Comparison of ENCODE assay signal across 21 cellular contexts in genomic region chr1:194644528-194644927, GRCh38.
"Had no signal": no experiment of that assay in that cellular context is flagged by ENCODE, and none has a peak within 500 bp of the region (broad histone marks: within the 10 kb centered on the region; RNA-seq: fewer than 3 reads in every experiment).

No MANE protein-coding gene starts in this region.

- ATAC-seq: activated naive CD4-positive, alpha-beta T cell treated with anti-CD3 and anti-CD28 coated beads, Interleukin-2, amount 50 U/mL, for 72 hours; activated T-cell treated with anti-CD3 and anti-CD28 coated beads, Interleukin-2, amount 50 U/mL, for 72 hours; effector memory CD8-positive, alpha-beta T cell; mucosa of descending colon had no signal

- H3K9me3 ChIP-seq: adrenal gland, mucosa of descending colon, tibial nerve had no signal

- H3K4me3 ChIP-seq: adrenal gland, left ventricle myocardium inferior, mucosa of descending colon, tibial nerve had no signal

- DNase-seq: activated CD4-positive, alpha-beta T cell treated with anti-CD3 and anti-CD28 coated beads, Interleukin-2, amount 50 U/mL, for 4 hours; activated gamma-delta T cell; activated T-cell treated with anti-CD3 and anti-CD28 coated beads, Interleukin-2, amount 50 U/mL, for 72 hours; adrenal gland; dermis blood vessel endothelial cell; effector memory CD8-positive, alpha-beta T cell; foreskin fibroblast; hypothalamus; kidney; left ventricle myocardium inferior; mucosa of descending colon; naive B cell; stimulated activated CD8-positive, alpha-beta memory T cell treated with anti-CD3 and anti-CD28 coated beads, Interleukin-4, amount 100 ng/mL, for 48 hours; stimulated activated naive CD4-positive, alpha-beta T cell treated with Interleukin-2 at 50 U/mL for 16 hours; substantia nigra had no signal

- H3K4me1 Mint-ChIP-seq: memory B cell, naive B cell, neural crest cell had no signal

- H3K27me3 ChIP-seq: adrenal gland, tibial nerve had no signal

- H3K36me3 Mint-ChIP-seq: activated naive CD4-positive, alpha-beta T cell treated with anti-CD3 and anti-CD28 coated beads, Interleukin-2, amount 50 U/mL, for 72 hours; memory B cell; naive B cell had no signal

- H3K27me3 Mint-ChIP-seq: memory B cell, progenitor cell of endocrine pancreas had no signal

- H3K36me3 ChIP-seq: adrenal gland, left ventricle myocardium inferior, tibial nerve had no signal

- FAIRE-seq: astrocyte, kidney had no signal

- H3K27ac ChIP-seq: adrenal gland, left ventricle myocardium inferior, tibial nerve had no signal

- H3K27ac Mint-ChIP-seq: activated naive CD4-positive, alpha-beta T cell treated with anti-CD3 and anti-CD28 coated beads, Interleukin-2, amount 50 U/mL, for 72 hours; activated T-cell treated with anti-CD3 and anti-CD28 coated beads, Interleukin-2, amount 50 U/mL, for 72 hours; effector memory CD8-positive, alpha-beta T cell; memory B cell; naive B cell; progenitor cell of endocrine pancreas had no signal

- H3K4me3 Mint-ChIP-seq: activated T-cell treated with anti-CD3 and anti-CD28 coated beads, Interleukin-2, amount 50 U/mL, for 72 hours; effector memory CD8-positive, alpha-beta T cell; memory B cell; naive B cell; neural crest cell had no signal

- H3K4me1 ChIP-seq: adrenal gland, left ventricle myocardium inferior, tibial nerve had no signal
